In the genomic region with DNA sequence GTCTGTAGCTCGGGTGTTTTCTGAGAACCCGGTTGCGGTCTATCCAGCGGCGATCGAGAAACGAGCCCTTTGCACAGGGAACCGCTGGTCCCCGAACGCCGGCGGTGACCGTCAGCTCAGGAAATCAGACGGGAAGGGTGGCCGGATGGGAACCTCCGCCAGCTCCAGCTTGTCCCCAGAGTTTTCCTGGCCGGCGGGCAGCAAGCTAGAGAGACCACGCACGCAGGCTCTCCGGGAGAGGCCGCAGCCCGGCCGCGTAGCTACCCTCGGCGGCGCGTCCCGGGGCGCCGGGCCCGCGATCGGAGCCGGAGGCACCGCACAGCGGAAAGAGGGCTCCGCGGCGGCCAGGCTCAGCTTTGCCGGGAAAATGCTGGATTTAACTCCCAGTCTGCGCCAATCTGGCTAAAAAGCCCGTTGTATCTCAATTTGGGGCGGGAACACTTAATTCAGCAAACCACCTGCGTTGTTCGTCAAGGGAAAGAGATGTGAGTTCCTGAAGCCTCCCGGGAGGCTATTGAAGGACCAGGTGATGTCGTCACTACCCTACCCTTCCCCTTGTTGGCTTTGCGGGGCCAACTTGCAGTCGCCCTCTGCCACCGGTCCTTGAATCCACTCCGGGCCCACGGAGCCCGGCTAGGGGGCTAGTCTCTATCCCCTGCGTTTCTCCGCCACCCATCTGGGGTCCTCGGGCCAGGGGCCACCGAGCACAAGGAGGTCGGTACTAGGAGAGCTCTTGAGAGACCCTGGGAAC, we compare ENCODE assay signal across 8 cellular contexts. TPM values are rescaled to one million over a fixed set of nuclear protein-coding genes. Genes with fewer than 3 reads are reported as not detected.
DNase-seq lines count a peak whose midpoint lies in the region; FAIRE-seq and TF ChIP-seq lines count a peak whose summit lies in the region.

No MANE protein-coding gene starts in this region.

- CTCF ChIA-PET in GM10248 (lab: Yijun Ruan, JAX): interaction anchor here (1.1 to 7.7 kb wide), 7 partner anchors 8 to 275 kb away, joined by 3 to 42 read pairs (median 7); no protein-coding TSS in a partner anchor

- POLR2A ChIA-PET in GM10248 (lab: Yijun Ruan, JAX): no interaction called here

- H3K36me3 ChIP-seq in OCI-LY3 (replicated peaks; ENCODE audit: low read depth, low read length) (no peaks in the 10 kb centered on the region), bronchial epithelial cell (ENCODE audit: control insufficient read depth, insufficient read depth, low read length) (no peaks in the 10 kb centered on the region), small intestine (ENCODE audit: control insufficient read depth in 2 of 2, insufficient read depth in 2 of 2, low read length in 2 of 2) (no peaks in the 10 kb centered on the region)

- H3K79me2 ChIP-seq in OCI-LY3 (ENCODE audit: low read length): no peaks in the 10 kb centered on the region

- no peaks in the 10 kb centered on the region for H4K20me1 ChIP-seq in OCI-LY3 (ENCODE audit: insufficient read depth, low read length)

- FAIRE-seq in bronchial epithelial cell (lab: Jason Lieb, UNC) (no peak), small intestine (lab: Jason Lieb, UNC) (no peak)

- H3K4me1 ChIP-seq in OCI-LY3 (ENCODE audit: low read length) (peaks cover 46% of the 10 kb centered on the region), small intestine (ENCODE audit: control insufficient read depth in 2 of 2, insufficient read depth in 1 of 2, low read depth in 1 of 2, low read length in 1 of 2) (no peaks in the 10 kb centered on the region)

- H3K9me3 ChIP-seq in OCI-LY3 (ENCODE audit: insufficient read depth, low read length) (no peaks in the 10 kb centered on the region), small intestine (ENCODE audit: control insufficient read depth, low read depth) (no peaks in the 10 kb centered on the region)

- peak; percentile 35 for DNase-seq in GM10248 (ENCODE audit: extremely low spot score)
- DNase-seq in bronchial epithelial cell (ENCODE audit: low read depth): no peak
- DNase-seq in iris pigment epithelial cell (ENCODE audit: low read depth): peak; percentile 29
- peak; percentile 10 for DNase-seq in small intestine
- DNase-seq in RPMI8226: no peak
- DNase-seq in mesenteric fat pad (ENCODE audit: low spot score): no peak
- DNase-seq in NAMALWA (ENCODE audit: low spot score): no peak

- peak overlapping the region; percentile 55 for H3K4me2 ChIP-seq in OCI-LY3 (ENCODE audit: low read length)

- H3K4me3 ChIP-seq in OCI-LY3 (ENCODE audit: low read length) (peak overlapping the region; percentile 58), bronchial epithelial cell (ENCODE audit: low read depth, low read length) (peak overlapping the region; percentile 39), small intestine (ENCODE audit: low read depth in 1 of 2, low read length in 2 of 2) (peak overlapping the region; percentile 32 to 53)

- no peak overlapping the region for H3K27ac ChIP-seq in OCI-LY3 (ENCODE audit: low read length)
- H3K27ac ChIP-seq in small intestine (ENCODE audit: low read depth in 1 of 2, low read length in 1 of 2): peak overlapping the region in 1 of 2 donors; percentile 77

- 6% methylated on average over 60 of the region's 60 CpGs for WGBS in small intestine, 3 donors

- no peak overlapping the region for H3K9ac ChIP-seq in OCI-LY3 (ENCODE audit: low read length)

- no peak overlapping the region for H2AFZ ChIP-seq in OCI-LY3 (ENCODE audit: low read depth, low read length)

- H3K27me3 ChIP-seq in OCI-LY3 (ENCODE audit: low read depth, low read length) (0 out of 2 replicates have a peak, but pooled peaks cover 5% of the 10 kb centered on the region), bronchial epithelial cell (ENCODE audit: control insufficient read depth, insufficient read depth, low read length) (peaks cover 11% of the 10 kb centered on the region), small intestine (ENCODE audit: control insufficient read depth in 2 of 2, insufficient read depth in 2 of 2, low read length in 2 of 2) (peaks cover 6 to 8% of the 10 kb centered on the region in 2 donors)

- TF ChIP-seq CTCF in GM10248 (IDR thresholded peaks at IDR 0.05; ENCODE audit: control extremely low read depth, extremely low read depth, low read depth, missing control alignments): no peak
- no peak for TF ChIP-seq CTCF in OCI-LY3 (IDR thresholded peaks at IDR 0.05; ENCODE audit: low read depth, low read length)
- no peak for TF ChIP-seq CTCF in bronchial epithelial cell (IDR thresholded peaks at IDR 0.05; ENCODE audit: insufficient read depth, low read length, severe bottlenecking)

RNA-seq across cellular contexts. Expression of a gene that starts 0.9 kb away (rescaled TPM):
- total RNA-seq in bronchial epithelial cell (not detected in 2 replicates), mesenteric fat pad (4.8 TPM)
- 1 to 10 TPM in 2 of 3 donors, not detected in 1; 1.4 to 2.3 TPM for polyA plus RNA-seq in small intestine

RNA-seq across cellular contexts. Expression of a gene that starts 43.6 kb away (rescaled TPM):
- total RNA-seq in bronchial epithelial cell (13.6 and 20.8 TPM in 2 replicates), mesenteric fat pad (210 TPM)
- 100 to 1,000 TPM in 1 of 3 donors, 10 to 100 TPM in 2; 68.1 to 103 (median 95.7) TPM for polyA plus RNA-seq in small intestine

Comparison
In these comparisons a context has a peak if more than half of its experiments do, and no peak if none do; other contexts are left out.
1. DNase-seq: peak in GM10248 (single experiment), iris pigment epithelial cell (single experiment) and small intestine (single experiment); none in bronchial epithelial cell (single experiment), RPMI8226 (single experiment), mesenteric fat pad (single experiment) and NAMALWA (single experiment).
2. Peak in every context shown above with its lines, with median percentiles within 50 percentile points of each other: H3K4me3 ChIP-seq.